ENCODE assay signal across 25 cellular contexts in genomic region chr5:54821445-54822330, GRCh38.
DNase-seq lines count a peak whose midpoint lies in the region; ATAC-seq, FAIRE-seq and TF ChIP-seq lines count a peak whose summit lies in the region.
"Had no signal": no experiment of that assay in that cellular context is flagged by ENCODE, and none has a peak within 500 bp of the region (broad histone marks: within the 10 kb centered on the region; RNA-seq: fewer than 3 reads in every experiment).

No MANE protein-coding gene starts in this region.

- H3K4me2 ChIP-seq in K562 (ENCODE audit: insufficient read depth, low read length): no peak overlapping the region

- TF ChIP-seq CTCF in breast epithelium (IDR thresholded peaks at IDR 0.05) (no peak), K562 (IDR thresholded peaks at IDR 0.05 in 2 of 3, conservative IDR thresholded peaks at IDR 0.05 in 1 of 3; ENCODE audit: insufficient read depth in 2 of 3, low read depth in 1 of 3, low read length in 3 of 3) (no peak), tibial artery (IDR thresholded peaks at IDR 0.05) (no peak)

- no peaks in the 10 kb centered on the region for H3K4me1 Mint-ChIP-seq in activated T-cell treated with anti-CD3 and anti-CD28 coated beads, Interleukin-2, amount 50 U/mL, for 72 hours (ENCODE audit: low read depth)
- H3K4me1 Mint-ChIP-seq: activated naive CD4-positive, alpha-beta T cell treated with anti-CD3 and anti-CD28 coated beads, Interleukin-2, amount 10 ng/mL, durations not matched to agents 7 days and 5 days had no signal

- BruUV-seq in K562 (replicated peaks; lab: Mats Ljungman, UMichigan): no TSS peak

- no peaks in the 10 kb centered on the region for H3K9me3 Mint-ChIP-seq in activated T-cell treated with anti-CD3 and anti-CD28 coated beads, Interleukin-2, amount 50 U/mL, for 72 hours
- H3K9me3 Mint-ChIP-seq: activated CD4-positive, alpha-beta memory T cell treated with anti-CD3 and anti-CD28 coated beads for 36 hours; activated naive CD4-positive, alpha-beta T cell treated with anti-CD3 and anti-CD28 coated beads, Interleukin-2, amount 10 ng/mL, durations not matched to agents 7 days and 5 days had no signal

- POLR2A ChIA-PET in K562 (lab: Yijun Ruan, JAX): interaction anchor here (0.6 to 1.2 kb wide), 2 partner anchors 18 to 567 kb away, joined by 3 to 4 read pairs; no protein-coding TSS in a partner anchor

- no peak for FAIRE-seq in K562 (lab: Jason Lieb, UNC)
- FAIRE-seq: D721Med, GM12891 had no signal

- WGBS in K562 (ENCODE audit: insufficient coverage, low coverage, missing lambda C conversion rate): 3% methylated on average over 4 of the region's 4 CpGs

- H3K36me3 Mint-ChIP-seq in activated T-cell treated with anti-CD3 and anti-CD28 coated beads, Interleukin-2, amount 50 U/mL, for 72 hours (ENCODE audit: insufficient read depth in 2 of 2): no peaks in the 10 kb centered on the region
- H3K36me3 Mint-ChIP-seq: activated CD4-positive, alpha-beta memory T cell treated with anti-CD3 and anti-CD28 coated beads for 36 hours; activated naive CD4-positive, alpha-beta T cell treated with anti-CD3 and anti-CD28 coated beads, Interleukin-2, amount 10 ng/mL, durations not matched to agents 7 days and 5 days; CD4-positive, CD25-positive, alpha-beta regulatory T cell had no signal

- no peak overlapping the region for H3K9ac ChIP-seq in K562 (ENCODE audit: insufficient read depth in 1 of 2, low read depth in 2 of 2, low read length in 2 of 2)

- TF ChIP-seq POLR2A in breast epithelium (IDR thresholded peaks at IDR 0.05) (no peak), K562 (conservative IDR thresholded peaks at IDR 0.05) (no peak)

- H3K9me3 ChIP-seq in breast epithelium: no peaks in the 10 kb centered on the region
- no peaks in the 10 kb centered on the region for H3K9me3 ChIP-seq in K562 (replicated peaks; ENCODE audit: control insufficient read depth, insufficient read depth, low read depth, low read length)
- H3K9me3 ChIP-seq in tibial artery: no peaks in the 10 kb centered on the region
- no peaks in the 10 kb centered on the region for H3K9me3 ChIP-seq in HAP-1

- intact Hi-C loops in breast epithelium (cut with DNase I; ENCODE audit: low total_unique reads): no loop called here
- intact Hi-C loops in K562 (cut with micrococcal nuclease): no loop called here
- intact Hi-C loops in tibial artery (cut with DNase I; ENCODE audit: low total_unique reads): no loop called here

- H3K79me2 ChIP-seq in K562 (ENCODE audit: control insufficient read depth, insufficient read depth, low read length): no peaks in the 10 kb centered on the region

- TF ChIP-seq EP300 in K562 (IDR thresholded peaks at IDR 0.05; ENCODE audit: low read length): no peak

- H2AFZ ChIP-seq in K562 (ENCODE audit: low read depth, low read length): peak overlapping the region; percentile 26; the same call in 1 of the 2 replicates

- H3K36me3 ChIP-seq in breast epithelium (no peaks in the 10 kb centered on the region), K562 (ENCODE audit: control insufficient read depth, insufficient read depth, low read length) (no peaks in the 10 kb centered on the region), tibial artery (no peaks in the 10 kb centered on the region), HAP-1 (replicated peaks) (no peaks in the 10 kb centered on the region)

- H3K4me3 ChIP-seq in breast epithelium (no peak overlapping the region), K562 (no peak overlapping the region), tibial artery (no peak overlapping the region), HAP-1 (no peak overlapping the region)
- H3K4me3 ChIP-seq: SK-N-MC had no signal

- CTCF ChIA-PET in K562 (lab: Yijun Ruan, JAX; ENCODE audit: low intra/inter-chr PET ratio): no interaction called here

- no peak overlapping the region for H3K4me3 Mint-ChIP-seq in activated T-cell treated with anti-CD3 and anti-CD28 coated beads, Interleukin-2, amount 50 U/mL, for 72 hours
- H3K4me3 Mint-ChIP-seq: activated CD4-positive, alpha-beta memory T cell treated with anti-CD3 and anti-CD28 coated beads for 36 hours; activated naive CD4-positive, alpha-beta T cell treated with anti-CD3 and anti-CD28 coated beads, Interleukin-2, amount 10 ng/mL, durations not matched to agents 7 days and 5 days; CD4-positive, CD25-positive, alpha-beta regulatory T cell had no signal

- H4K20me1 ChIP-seq in K562 (replicated peaks; ENCODE audit: control insufficient read depth, insufficient read depth, low read length): no peaks in the 10 kb centered on the region

- ATAC-seq in K562: no peak
- no peak for ATAC-seq in activated T-cell treated with anti-CD3 and anti-CD28 coated beads, Interleukin-2, amount 50 U/mL, for 72 hours (replicated peaks in 1 of 2)
- no peak for ATAC-seq in GM18498 (IDR thresholded peaks at IDR 0.05; ENCODE audit: unreplicated experiment)
- ATAC-seq: activated CD4-positive, CD25-positive, alpha-beta regulatory T cell treated with anti-CD3 and anti-CD28 coated beads, Interleukin-2, amount 50 U/mL, for 24 hours; sciatic nerve had no signal

- no peaks in the 10 kb centered on the region for H3K4me1 ChIP-seq in breast epithelium
- no peaks in the 10 kb centered on the region for H3K4me1 ChIP-seq in K562 (replicated peaks in 1 of 2; ENCODE audit: control insufficient read depth in 2 of 2, insufficient read depth in 2 of 2, low read length in 2 of 2)
- H3K4me1 ChIP-seq in tibial artery: peaks cover 0 to 70% (median 27%) of the 10 kb centered on the region in 4 donors
- no peaks in the 10 kb centered on the region for H3K4me1 ChIP-seq in HAP-1

- in situ Hi-C loops in T47D (cut with HindIII; ENCODE audit: low pct_unique_long_range_greater_than_20kb, low sequenced_read_pairs) (no loop called here), K562 (cut with MboI) (no loop called here), HAP-1 (cut with MboI; ENCODE audit: low sequenced_read_pairs) (no loop called here)

- H3K27me3 ChIP-seq in breast epithelium: no peaks in the 10 kb centered on the region
- H3K27me3 ChIP-seq in K562 (ENCODE audit: control insufficient read depth in 2 of 2, insufficient read depth in 2 of 2, low read length in 2 of 2): 0 out of 5 replicates have a peak, but pooled peaks cover 0 to 2% of the 10 kb centered on the region in 2 experiments
- H3K27me3 ChIP-seq in tibial artery: no peaks in the 10 kb centered on the region
- H3K27me3 ChIP-seq in HAP-1 (ENCODE audit: low read depth): no peaks in the 10 kb centered on the region

- no peaks in the 10 kb centered on the region for H3K9me1 ChIP-seq in K562 (ENCODE audit: control insufficient read depth, insufficient read depth, low read length)

- no peak for TF ChIP-seq RAD21 in K562 (CRISPR knock-in tag; conservative IDR thresholded peaks at IDR 0.05 in 1 of 2, IDR thresholded peaks at IDR 0.05 in 1 of 2)

- H3K27ac Mint-ChIP-seq in activated T-cell treated with anti-CD3 and anti-CD28 coated beads, Interleukin-2, amount 50 U/mL, for 72 hours: no peak overlapping the region
- H3K27ac Mint-ChIP-seq: activated CD4-positive, alpha-beta memory T cell treated with anti-CD3 and anti-CD28 coated beads for 36 hours; activated naive CD4-positive, alpha-beta T cell treated with anti-CD3 and anti-CD28 coated beads, Interleukin-2, amount 10 ng/mL, durations not matched to agents 7 days and 5 days; CD4-positive, CD25-positive, alpha-beta regulatory T cell had no signal

- H3K27me3 Mint-ChIP-seq in activated T-cell treated with anti-CD3 and anti-CD28 coated beads, Interleukin-2, amount 50 U/mL, for 72 hours (ENCODE audit: low read depth): peaks cover 12% of the 10 kb centered on the region

- H3K27ac ChIP-seq in breast epithelium (no peak overlapping the region), K562 (ENCODE audit: extremely low read depth, low read depth, low read length) (no peak overlapping the region), tibial artery (peak overlapping the region; percentile 79 to 80)
- H3K27ac ChIP-seq: 22Rv1, SK-N-MC had no signal

- DNase-seq in T47D (ENCODE audit: low read depth in 1 of 2, low spot score in 1 of 2) (peak; percentile 25 to 90), breast epithelium (ENCODE audit: low spot score in 2 of 2) (no peak), K562 (ENCODE audit: extremely low read depth in 1 of 4, low spot score in 3 of 4) (no peak), iPS DF 19.7 (ENCODE audit: low read depth, low spot score) (peak; percentile 25), tibial artery (no peak), HAP-1 (ENCODE audit: low spot score in 2 of 2) (no peak)
- DNase-seq in activated T-cell treated with anti-CD3 and anti-CD28 coated beads, Interleukin-2, amount 50 U/mL, for 72 hours: no peak
- DNase-seq: activated CD4-positive, alpha-beta memory T cell treated with anti-CD3 and anti-CD28 coated beads for 36 hours; activated CD8-positive, alpha-beta memory T cell treated with anti-CD3 and anti-CD28 coated beads, Interleukin-2, amount 50 U/mL, for 4 hours; activated naive CD4-positive, alpha-beta T cell treated with anti-CD3 and anti-CD28 coated beads, Interleukin-2, amount 10 ng/mL, durations not matched to agents 7 days and 5 days; CD4-positive, CD25-positive, alpha-beta regulatory T cell; cortex of kidney; glutamatergic neuron; mammary epithelial cell; NCI-H2029 treated with DMSO at 0.1 percent for 48 hours; NCI-H2227 treated with DMSO at 0.1 percent for 48 hours; stimulated activated CD4-positive, alpha-beta T cell treated with anti-CD3 and anti-CD28 coated beads, Interleukin-4, amount 100 ng/mL, for 4 hours; stimulated activated naive CD4-positive, alpha-beta T cell had no signal

TF ChIP-seq in K562, 482 proteins besides CTCF, POLR2A, EP300 and RAD21 (continues in another document):
- no peak for TF ChIP-seq TRIM28 (IDR thresholded peaks at IDR 0.05)
- peak; percentile 61; the same call in 1 of the 2 replicates for TF ChIP-seq TEAD2 (tag; IDR thresholded peaks at IDR 0.05)
- TF ChIP-seq NR2C2 (CRISPR knock-in tag; IDR thresholded peaks at IDR 0.05): no peak
- peak; percentile 75; the same call in 1 of the 2 replicates for TF ChIP-seq NR2C2 (tag; IDR thresholded peaks at IDR 0.05)
- peak; percentile 52; the same call in 1 of the 2 replicates for TF ChIP-seq ZNF766 (CRISPR knock-in tag; conservative IDR thresholded peaks at IDR 0.05)
- TF ChIP-seq PHF20 (IDR thresholded peaks at IDR 0.05; ENCODE audit: partially characterized antibody): no peak
- no peak for TF ChIP-seq DPF2 (IDR thresholded peaks at IDR 0.05)
- no peak for TF ChIP-seq NR2C1 (IDR thresholded peaks at IDR 0.05)
- TF ChIP-seq NR2C1 (tag; IDR thresholded peaks at IDR 0.05): peak; percentile 71
- TF ChIP-seq KLF6 (CRISPR knock-in tag; IDR thresholded peaks at IDR 0.05; ENCODE audit: borderline replicate concordance): 0 out of 2 replicates have a peak, but pooled peaks have one; percentile 38
- no peak for TF ChIP-seq SMAD1 (IDR thresholded peaks at IDR 0.05; ENCODE audit: low read depth, low read length, partially characterized antibody)
- no peak for TF ChIP-seq BHLHE40 (IDR thresholded peaks at IDR 0.05; ENCODE audit: low read length)
- no peak for TF ChIP-seq FIP1L1 (IDR thresholded peaks at IDR 0.05; ENCODE audit: low read depth, low read length, poor library complexity, severe bottlenecking)
- TF ChIP-seq TCFL5 (CRISPR knock-in tag; conservative IDR thresholded peaks at IDR 0.05): no peak
- no peak for TF ChIP-seq TCF7 (IDR thresholded peaks at IDR 0.05; ENCODE audit: borderline replicate concordance)

Comparison
In these comparisons a context has a peak if more than half of its experiments do, and no peak if none do; other contexts are left out.
1. DNase-seq: peak in T47D (2 of 2) and iPS DF 19.7 (single experiment); none in breast epithelium (0 of 2), K562 (0 of 4), tibial artery (0 of 2), activated T-cell treated with anti-CD3 and anti-CD28 coated beads, Interleukin-2, amount 50 U/mL, for 72 hours (0 of 2) and HAP-1 (0 of 2).
2. H3K27ac ChIP-seq: peak in tibial artery (2 of 2); none in breast epithelium (0 of 2) and K562 (single experiment).